In genomic region chr16:35452471-35452870, GRCh38 we compare ENCODE assay signal across 35 cellular contexts.
A peak's percentile ranks its signal among the peaks of the same experiment; 100 is the strongest.
DNase-seq lines count a peak whose midpoint lies in the region; ATAC-seq and TF ChIP-seq lines count a peak whose summit lies in the region.
"Had no signal": no experiment of that assay in that cellular context is flagged by ENCODE, and none has a peak within 500 bp of the region (broad histone marks: within the 10 kb centered on the region; RNA-seq: fewer than 3 reads in every experiment).

No MANE protein-coding gene starts in this region.

- TF ChIP-seq POLR2A in heart left ventricle (IDR thresholded peaks at IDR 0.05) (no peak), esophagus muscularis mucosa (IDR thresholded peaks at IDR 0.05; ENCODE audit: low read depth) (no peak)

- TF ChIP-seq EP300 in esophagus muscularis mucosa (IDR thresholded peaks at IDR 0.05) = no peak

- H3K27me3 Mint-ChIP-seq in chondrocyte (ENCODE audit: low read depth) (no peaks in the 10 kb centered on the region), endothelial cell (ENCODE audit: unreplicated experiment) (peaks cover 9% of the 10 kb centered on the region)
- H3K27me3 Mint-ChIP-seq: B cell; CD4-positive, alpha-beta memory T cell; CD4-positive, alpha-beta T cell; CD4-positive, CD25-positive, alpha-beta regulatory T cell; CD8-positive, alpha-beta memory T cell had no signal

- ATAC-seq in Right ventricle myocardium inferior (no peak), heart left ventricle (no peak), HG03354 (IDR thresholded peaks at IDR 0.05; ENCODE audit: poor library complexity, severe bottlenecking, unreplicated experiment) (no peak)
- ATAC-seq: A549; CD8-positive, alpha-beta T cell had no signal

- no peak for TF ChIP-seq CTCF in heart left ventricle (IDR thresholded peaks at IDR 0.05)
- TF ChIP-seq CTCF in chondrocyte (IDR thresholded peaks at IDR 0.05) = no peak
- TF ChIP-seq CTCF in endothelial cell (IDR thresholded peaks at IDR 0.05; ENCODE audit: unreplicated experiment) = no peak
- TF ChIP-seq CTCF in esophagus muscularis mucosa (IDR thresholded peaks at IDR 0.05) = no peak

- no peaks in the 10 kb centered on the region for H3K36me3 ChIP-seq in heart left ventricle
- H3K36me3 ChIP-seq in esophagus muscularis mucosa = no peaks in the 10 kb centered on the region
- H3K36me3 ChIP-seq: BE2C; BLaER1; BLaER1 treated with 17β-estradiol and CSF1 and Interleukin-3, amounts not matched to agents 10 nM and 100 nM had no signal

- WGBS in heart left ventricle, 4 donors = 66 to 80% (median 72%) methylated on average over 13 of the region's 13 CpGs
- 68% methylated on average over 10 of the region's 13 CpGs for WGBS in esophagus muscularis mucosa

- intact Hi-C loops in Right ventricle myocardium inferior (cut with DNase I) = no loop called here
- intact Hi-C loops in heart left ventricle (cut with DNase I) = no loop called here
- intact Hi-C loops in esophagus muscularis mucosa (cut with DNase I) = no loop called here

- no peak overlapping the region for H3K27ac ChIP-seq in heart left ventricle
- no peak overlapping the region for H3K27ac ChIP-seq in esophagus muscularis mucosa (replicated peaks in 1 of 4)
- H3K27ac ChIP-seq: 22Rv1; A549; BLaER1; BLaER1 treated with 17β-estradiol and CSF1 and Interleukin-3, amounts not matched to agents 10 nM and 100 nM; C4-2B had no signal

- H3K9me3 ChIP-seq in heart left ventricle (peaks cover 0 to 43% (median 13%) of the 10 kb centered on the region in 12 donors), esophagus muscularis mucosa (peaks cover 0 to 31% (median 11%) of the 10 kb centered on the region in 4 donors)

- H3K4me1 ChIP-seq in heart left ventricle (no peaks in the 10 kb centered on the region), esophagus muscularis mucosa (no peaks in the 10 kb centered on the region)
- H3K4me1 ChIP-seq: A549; BE2C; BLaER1; BLaER1 treated with 17β-estradiol and CSF1 and Interleukin-3, amounts not matched to agents 10 nM and 100 nM; Caco-2 had no signal

- DNase-seq in Right ventricle myocardium inferior (ENCODE audit: missing footprints) (peak; percentile 64), heart left ventricle (no peak), chondrocyte (ENCODE audit: low spot score) (peak; percentile 78), endothelial cell (ENCODE audit: low spot score) (no peak), esophagus muscularis mucosa (ENCODE audit: extremely low spot score) (peak; percentile 75), NCI-H1436 (lab: John Stamatoyannopoulos, UW) (no peak), GM19238 (ENCODE audit: insufficient read length, low spot score) (no peak)
- DNase-seq: 8988T; ACHN; AML-193; BE2C; C1 segment of cervical spinal cord; Caco-2; Calu3; CD4-positive, alpha-beta memory T cell; CD4-positive, alpha-beta T cell; CD4-positive, CD25-positive, alpha-beta regulatory T cell; CD8-positive, alpha-beta memory T cell; CD8-positive, alpha-beta T cell; COR-L47; DMS 273 treated with DMSO at 0.1 percent for 48 hours; DMS153; DMS53; DMS79; DMS79 treated with DMSO at 0.1 percent for 48 hours; DND-41; EL had no signal

- H3K27me3 ChIP-seq in heart left ventricle = no peaks in the 10 kb centered on the region
- no peaks in the 10 kb centered on the region for H3K27me3 ChIP-seq in esophagus muscularis mucosa
- H3K27me3 ChIP-seq: BE2C; BLaER1; BLaER1 treated with 17β-estradiol and CSF1 and Interleukin-3, amounts not matched to agents 10 nM and 100 nM had no signal

- no peak overlapping the region for H3K4me3 Mint-ChIP-seq in chondrocyte (ENCODE audit: unreplicated experiment)
- H3K4me3 Mint-ChIP-seq in endothelial cell (ENCODE audit: unreplicated experiment) = peak overlapping the region; percentile 62
- H3K4me3 Mint-ChIP-seq: B cell; CD14-positive monocyte; CD4-positive, alpha-beta memory T cell; CD4-positive, alpha-beta T cell; CD4-positive, CD25-positive, alpha-beta regulatory T cell; CD8-positive, alpha-beta memory T cell; CD8-positive, alpha-beta T cell had no signal

- H3K9me3 Mint-ChIP-seq in chondrocyte (ENCODE audit: low read depth) (peaks cover 84% of the 10 kb centered on the region), endothelial cell (ENCODE audit: unreplicated experiment) (peaks cover 59% of the 10 kb centered on the region)

- no peaks in the 10 kb centered on the region for H3K36me3 Mint-ChIP-seq in chondrocyte (ENCODE audit: low read depth)
- peaks cover 14% of the 10 kb centered on the region for H3K36me3 Mint-ChIP-seq in endothelial cell (ENCODE audit: low read depth, unreplicated experiment)
- H3K36me3 Mint-ChIP-seq: CD14-positive monocyte; CD4-positive, CD25-positive, alpha-beta regulatory T cell; CD8-positive, alpha-beta memory T cell; CD8-positive, alpha-beta T cell had no signal

- H3K4me3 ChIP-seq in heart left ventricle (no peak overlapping the region), esophagus muscularis mucosa (no peak overlapping the region)
- H3K4me3 ChIP-seq: A549; BLaER1; BLaER1 treated with 17β-estradiol and CSF1 and Interleukin-3, amounts not matched to agents 10 nM and 100 nM had no signal

- H3K27ac Mint-ChIP-seq in chondrocyte (ENCODE audit: unreplicated experiment) = no peak overlapping the region
- no peak overlapping the region for H3K27ac Mint-ChIP-seq in endothelial cell (ENCODE audit: unreplicated experiment)
- H3K27ac Mint-ChIP-seq: B cell; CD14-positive monocyte; CD4-positive, alpha-beta memory T cell; CD4-positive, alpha-beta T cell; CD4-positive, CD25-positive, alpha-beta regulatory T cell; CD8-positive, alpha-beta memory T cell; CD8-positive, alpha-beta T cell had no signal

- H3K4me1 Mint-ChIP-seq in chondrocyte (ENCODE audit: low read depth) (no peaks in the 10 kb centered on the region), endothelial cell (ENCODE audit: unreplicated experiment) (no peaks in the 10 kb centered on the region)
- H3K4me1 Mint-ChIP-seq: B cell; CD14-positive monocyte; CD4-positive, alpha-beta memory T cell; CD4-positive, CD25-positive, alpha-beta regulatory T cell; CD8-positive, alpha-beta memory T cell had no signal

Comparison
In these comparisons a context has a peak if more than half of its experiments do, and no peak if none do; other contexts are left out.
1. DNase-seq: peak in Right ventricle myocardium inferior (single experiment), chondrocyte (single experiment) and esophagus muscularis mucosa (single experiment); none in heart left ventricle (0 of 5), endothelial cell (single experiment), NCI-H1436 (single experiment) and GM19238 (single experiment).